ENCODE assay signal across 23 cellular contexts in genomic region chr4:189988892-189989431, GRCh38. TPM values are rescaled to one million over a fixed set of nuclear protein-coding genes. Genes with fewer than 3 reads are reported as not detected.
"Had no signal": no experiment of that assay in that cellular context is flagged by ENCODE, and none has a peak within 500 bp of the region (broad histone marks: within the 10 kb centered on the region; RNA-seq: fewer than 3 reads in every experiment).

No MANE protein-coding gene starts in this region.

- H3K9me3 Mint-ChIP-seq: activated CD8-positive, alpha-beta T cell treated with anti-CD3 and anti-CD28 coated beads for 36 hours; activated T-helper 17 cell treated with anti-CD3 and anti-CD28 coated beads, Interleukin-2, amount 50 U/mL, for 72 hours; stimulated activated naive CD8-positive, alpha-beta T cell treated with anti-CD3 and anti-CD28 coated beads, Interleukin-15, Interleukin-2, amounts not matched to agents 100 ng/mL and 50 ng/mL, for 24 hours had no signal

- H3K4me1 Mint-ChIP-seq: activated CD4-positive, alpha-beta T cell treated with anti-CD3 and anti-CD28 coated beads for 36 hours; activated T-helper 17 cell treated with anti-CD3 and anti-CD28 coated beads, Interleukin-2, amount 50 U/mL, for 72 hours; brain; neural crest cell had no signal

- H3K27ac ChIP-seq: dorsolateral prefrontal cortex, gastrocnemius medialis, psoas muscle, skin epidermis, tibial nerve had no signal

- H3K4me3 Mint-ChIP-seq: activated CD4-positive, alpha-beta T cell treated with anti-CD3 and anti-CD28 coated beads for 36 hours; activated CD8-positive, alpha-beta T cell treated with anti-CD3 and anti-CD28 coated beads for 36 hours; activated T-helper 17 cell treated with anti-CD3 and anti-CD28 coated beads, Interleukin-2, amount 50 U/mL, for 72 hours; brain; neural crest cell; stimulated activated naive CD8-positive, alpha-beta T cell treated with anti-CD3 and anti-CD28 coated beads, Interleukin-15, Interleukin-2, amounts not matched to agents 100 ng/mL and 50 ng/mL, for 24 hours; WTC11 had no signal

- H3K27ac Mint-ChIP-seq: activated CD4-positive, alpha-beta T cell treated with anti-CD3 and anti-CD28 coated beads for 36 hours; activated CD8-positive, alpha-beta T cell treated with anti-CD3 and anti-CD28 coated beads for 36 hours; activated T-helper 17 cell treated with anti-CD3 and anti-CD28 coated beads, Interleukin-2, amount 50 U/mL, for 72 hours; brain; stimulated activated naive CD8-positive, alpha-beta T cell treated with anti-CD3 and anti-CD28 coated beads, Interleukin-15, Interleukin-2, amounts not matched to agents 100 ng/mL and 50 ng/mL, for 24 hours; WTC11 had no signal

- H3K4me1 ChIP-seq: gastrocnemius medialis, psoas muscle, tibial nerve had no signal

- H3K36me3 Mint-ChIP-seq: brain had no signal

- ATAC-seq: activated CD4-positive, alpha-beta T cell treated with anti-CD3 and anti-CD28 coated beads for 36 hours; activated CD8-positive, alpha-beta T cell treated with anti-CD3 and anti-CD28 coated beads for 36 hours; activated T-helper 17 cell treated with anti-CD3 and anti-CD28 coated beads, Interleukin-2, amount 50 U/mL, for 72 hours; gastrocnemius medialis; left ventricle myocardium superior; psoas muscle; right cardiac atrium; WTC11 had no signal

- H3K27me3 Mint-ChIP-seq: activated CD8-positive, alpha-beta T cell treated with anti-CD3 and anti-CD28 coated beads for 36 hours had no signal

- H3K9me3 ChIP-seq: gastrocnemius medialis, psoas muscle, tibial nerve had no signal

- H3K27me3 ChIP-seq: dorsolateral prefrontal cortex, gastrocnemius medialis, tibial nerve had no signal

- DNase-seq: activated CD4-positive, alpha-beta T cell treated with anti-CD3 and anti-CD28 coated beads for 36 hours; activated CD8-positive, alpha-beta T cell treated with anti-CD3 and anti-CD28 coated beads for 36 hours; activated naive CD4-positive, alpha-beta T cell; activated T-cell treated with anti-CD3 and anti-CD28 coated beads, Interleukin-2, amount 50 U/mL, for 1 hour; anterior cingulate cortex; caudate nucleus; dorsolateral prefrontal cortex; gastrocnemius medialis; head of caudate nucleus; kidney; left ventricle myocardium superior; psoas muscle; right cardiac atrium had no signal

- H3K36me3 ChIP-seq: gastrocnemius medialis, tibial nerve had no signal

- H3K4me3 ChIP-seq: dorsolateral prefrontal cortex, gastrocnemius medialis, psoas muscle, skin epidermis, tibial nerve had no signal

RNA-seq across cellular contexts. Expression of gene FRG2, which starts 38.1 kb away (rescaled TPM):
- total RNA-seq: activated CD4-positive, alpha-beta T cell treated with anti-CD3 and anti-CD28 coated beads for 36 hours; activated CD8-positive, alpha-beta T cell treated with anti-CD3 and anti-CD28 coated beads for 36 hours; dorsolateral prefrontal cortex; gastrocnemius medialis; kidney; left ventricle myocardium superior; mononuclear cell; neural crest cell; omental fat pad; psoas muscle; right cardiac atrium; tibial nerve; WTC11 had no signal
- polyA plus RNA-seq: esophagus, psoas muscle, right cardiac atrium had no signal
